Comparison of ENCODE assay signal across 10 cellular contexts in the genomic region with DNA sequence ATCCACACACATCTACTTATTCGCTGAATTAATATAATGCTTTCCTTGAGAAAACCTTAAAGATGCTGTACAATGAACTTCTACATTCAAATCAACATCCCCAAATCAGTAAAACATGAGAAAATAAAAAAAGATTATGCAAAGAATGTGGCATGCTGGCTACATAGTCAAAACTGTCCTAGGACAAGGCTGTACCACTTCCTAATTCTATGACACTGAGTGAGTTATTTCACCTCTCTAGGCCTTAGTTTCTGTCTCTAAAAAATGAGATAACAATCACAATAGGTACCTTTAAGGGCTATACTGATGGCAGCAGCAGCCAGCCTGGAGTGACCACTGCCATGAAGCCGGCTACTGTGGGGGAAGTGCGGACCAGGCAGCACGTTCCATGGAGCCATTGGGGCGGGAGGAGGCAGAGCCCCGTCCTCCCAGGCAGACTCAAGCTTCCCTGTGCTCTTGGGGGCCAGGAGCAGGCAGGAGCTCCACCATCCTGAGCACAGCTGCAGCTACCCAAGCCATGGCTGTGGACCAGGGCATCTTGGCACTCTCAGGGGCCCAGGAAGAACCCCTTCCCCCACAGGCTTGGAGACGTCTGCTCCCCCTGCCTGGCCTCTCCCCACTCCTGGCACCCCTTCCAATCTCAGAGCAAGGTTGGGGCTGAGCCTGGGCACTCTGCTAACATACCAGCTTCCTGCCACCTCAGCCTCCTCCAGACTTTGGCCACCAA.
DNase-seq lines count a peak whose midpoint lies in the region; ATAC-seq and TF ChIP-seq lines count a peak whose summit lies in the region.
"Had no signal": no experiment of that assay in that cellular context is flagged by ENCODE, and none has a peak within 500 bp of the region (broad histone marks: within the 10 kb centered on the region; RNA-seq: fewer than 3 reads in every experiment).

No MANE protein-coding gene starts in this region.

- peaks cover 3% of the 10 kb centered on the region for H3K9me3 Mint-ChIP-seq in progenitor cell of endocrine pancreas (ENCODE audit: low read depth)
- H3K9me3 Mint-ChIP-seq in T-helper 2 cell treated with Interferon-gamma antibody and Interleukin-4, amounts not matched to agents 5 μg/mL and 100 μg/mL, for 36 hours = no peaks in the 10 kb centered on the region
- H3K9me3 Mint-ChIP-seq: activated T-helper 2 cell treated with anti-CD3 and anti-CD28 coated beads, Interferon-gamma antibody, Interleukin-2, Interleukin-4, amounts not matched to agents 10 μg/mL and 5 μg/mL and 100 μg/mL, durations not matched to agents 14 hours and 24 hours and 36 hours had no signal

- H3K27ac Mint-ChIP-seq in progenitor cell of endocrine pancreas = no peak overlapping the region
- no peak overlapping the region for H3K27ac Mint-ChIP-seq in T-helper 2 cell treated with Interferon-gamma antibody and Interleukin-4, amounts not matched to agents 5 μg/mL and 100 μg/mL, for 36 hours
- H3K27ac Mint-ChIP-seq: activated T-helper 2 cell treated with anti-CD3 and anti-CD28 coated beads, Interferon-gamma antibody, Interleukin-2, Interleukin-4, amounts not matched to agents 10 μg/mL and 5 μg/mL and 100 μg/mL, durations not matched to agents 14 hours and 24 hours and 36 hours had no signal

- ATAC-seq in GM18861 (IDR thresholded peaks at IDR 0.05; ENCODE audit: unreplicated experiment) (peak; percentile 98), GM21717 (IDR thresholded peaks at IDR 0.05; ENCODE audit: unreplicated experiment) (peak; percentile 95), HG03196 (IDR thresholded peaks at IDR 0.05; ENCODE audit: unreplicated experiment) (peak; percentile 85)

- H3K27me3 Mint-ChIP-seq in progenitor cell of endocrine pancreas = no peaks in the 10 kb centered on the region
- H3K27me3 Mint-ChIP-seq in T-helper 2 cell treated with Interferon-gamma antibody and Interleukin-4, amounts not matched to agents 5 μg/mL and 100 μg/mL, for 36 hours (ENCODE audit: low read depth) = no peaks in the 10 kb centered on the region

- no peak for TF ChIP-seq CTCF in progenitor cell of endocrine pancreas (IDR thresholded peaks at IDR 0.05; ENCODE audit: unreplicated experiment)

- H3K4me3 Mint-ChIP-seq in progenitor cell of endocrine pancreas (ENCODE audit: low read depth) = no peak overlapping the region
- no peak overlapping the region for H3K4me3 Mint-ChIP-seq in T-helper 2 cell treated with Interferon-gamma antibody and Interleukin-4, amounts not matched to agents 5 μg/mL and 100 μg/mL, for 36 hours

- peak; percentile 16 for DNase-seq in iPS-NIHi7 (ENCODE audit: extremely low spot score)
- DNase-seq in NK-92 treated with Interleukin-12 subunit alpha and Interleukin-12 subunit beta, amount 100 ng/mL, for 24 hours (lab: John Stamatoyannopoulos, UW) = no peak
- no peak for DNase-seq in progenitor cell of endocrine pancreas (ENCODE audit: low spot score, unreplicated experiment)
- no peak for DNase-seq in T-helper 2 cell treated with Interferon-gamma antibody and Interleukin-4, amounts not matched to agents 5 μg/mL and 100 μg/mL, for 36 hours (ENCODE audit: low spot score)
- DNase-seq in NCI-H187 treated with DMSO at 0.1 percent for 48 hours (lab: John Stamatoyannopoulos, UW) = no peak
- DNase-seq: psoas muscle had no signal

- peaks cover 29% of the 10 kb centered on the region for H3K4me1 Mint-ChIP-seq in progenitor cell of endocrine pancreas (ENCODE audit: low read depth)
- peaks cover 2% of the 10 kb centered on the region for H3K4me1 Mint-ChIP-seq in T-helper 2 cell treated with Interferon-gamma antibody and Interleukin-4, amounts not matched to agents 5 μg/mL and 100 μg/mL, for 36 hours (ENCODE audit: low read depth)

- peaks cover 8% of the 10 kb centered on the region for H3K36me3 Mint-ChIP-seq in progenitor cell of endocrine pancreas (ENCODE audit: insufficient read depth)
- no peaks in the 10 kb centered on the region for H3K36me3 Mint-ChIP-seq in T-helper 2 cell treated with Interferon-gamma antibody and Interleukin-4, amounts not matched to agents 5 μg/mL and 100 μg/mL, for 36 hours (ENCODE audit: low read depth)
